26 cellular contexts compared by ENCODE assay signal in genomic region chr1:194167956-194168355, GRCh38.
"Had no signal": no experiment of that assay in that cellular context is flagged by ENCODE, and none has a peak within 500 bp of the region (broad histone marks: within the 10 kb centered on the region; RNA-seq: fewer than 3 reads in every experiment).

No MANE protein-coding gene starts in this region.

- H3K4me3 Mint-ChIP-seq: activated naive CD4-positive, alpha-beta T cell treated with anti-CD3 and anti-CD28 coated beads for 36 hours; activated naive CD8-positive, alpha-beta T cell treated with anti-CD3 and anti-CD28 coated beads for 36 hours; dendritic cell treated with granulocyte-macrophage colony-stimulating factor and Interleukin-4, amounts not matched to agents 40 ng/mL and 50 ng/mL, for 4 days; endodermal cell; naive B cell; nephron progenitor cell; stimulated activated memory B cell treated with anti-CD40 and anti-IgM and Interleukin-4, amounts not matched to agents 10 μg/mL and 1 μg/mL and 100 μg/mL, for 72 hours; stimulated activated naive CD8-positive, alpha-beta T cell treated with anti-CD3 and anti-CD28 coated beads, Interleukin-15, amount 100 ng/mL, for 72 hours; type B pancreatic cell had no signal

- H3K9me3 Mint-ChIP-seq: activated naive CD4-positive, alpha-beta T cell treated with anti-CD3 and anti-CD28 coated beads for 36 hours; endodermal cell; type B pancreatic cell had no signal

- DNase-seq: activated CD4-positive, alpha-beta T cell treated with anti-CD3 and anti-CD28 coated beads for 4 hours; activated CD4-positive, alpha-beta T cell treated with anti-CD3 and anti-CD28 coated beads, Interleukin-2, amount 50 U/mL, for 4 hours; activated effector memory CD4-positive, alpha-beta T cell treated with anti-CD3 and anti-CD28 coated beads, Interleukin-2, amount 50 U/mL, for 16 hours; activated naive CD4-positive, alpha-beta T cell treated with anti-CD3 and anti-CD28 coated beads for 36 hours; activated naive CD8-positive, alpha-beta T cell treated with anti-CD3 and anti-CD28 coated beads for 36 hours; caudate nucleus; endodermal cell; left ventricle myocardium inferior; naive B cell; nephron progenitor cell; psoas muscle; stimulated activated CD4-positive, alpha-beta T cell treated with anti-CD3 and anti-CD28 coated beads, Interleukin-1b, Interleukin-23, amount 100 ng/mL, for 48 hours; stimulated activated CD4-positive, alpha-beta T cell treated with anti-CD3 and anti-CD28 coated beads, Interleukin-4, amount 100 ng/mL, for 4 hours; stimulated activated CD8-positive, alpha-beta memory T cell treated with anti-CD3 and anti-CD28 coated beads, Interleukin-4, amount 100 ng/mL, for 48 hours; stimulated activated naive CD8-positive, alpha-beta T cell treated with anti-CD3 and anti-CD28 coated beads, Interleukin-15, amount 100 ng/mL, for 72 hours; substantia nigra; uterus had no signal

- H3K36me3 Mint-ChIP-seq: activated naive CD8-positive, alpha-beta T cell treated with anti-CD3 and anti-CD28 coated beads for 36 hours; naive B cell; stimulated activated memory B cell treated with anti-CD40 and anti-IgM and Interleukin-4, amounts not matched to agents 10 μg/mL and 1 μg/mL and 100 μg/mL, for 72 hours; type B pancreatic cell had no signal

- H3K27me3 Mint-ChIP-seq: activated naive CD8-positive, alpha-beta T cell treated with anti-CD3 and anti-CD28 coated beads for 36 hours; dendritic cell treated with granulocyte-macrophage colony-stimulating factor and Interleukin-4, amounts not matched to agents 40 ng/mL and 50 ng/mL, for 4 days; stimulated activated memory B cell treated with anti-CD40 and anti-IgM and Interleukin-4, amounts not matched to agents 10 μg/mL and 1 μg/mL and 100 μg/mL, for 72 hours; stimulated activated naive CD8-positive, alpha-beta T cell treated with anti-CD3 and anti-CD28 coated beads, Interleukin-15, amount 100 ng/mL, for 72 hours; type B pancreatic cell had no signal

- H3K4me1 Mint-ChIP-seq: activated naive CD8-positive, alpha-beta T cell treated with anti-CD3 and anti-CD28 coated beads for 36 hours; endodermal cell; naive B cell; nephron progenitor cell; stimulated activated memory B cell treated with anti-CD40 and anti-IgM and Interleukin-4, amounts not matched to agents 10 μg/mL and 1 μg/mL and 100 μg/mL, for 72 hours; stimulated activated naive CD8-positive, alpha-beta T cell treated with anti-CD3 and anti-CD28 coated beads, Interleukin-15, amount 100 ng/mL, for 72 hours had no signal

- ATAC-seq: esophagus mucosa; psoas muscle; stimulated activated memory B cell treated with anti-CD40 and anti-IgM and Interleukin-4, amounts not matched to agents 10 μg/mL and 1 μg/mL and 100 μg/mL, for 72 hours; stimulated activated naive CD8-positive, alpha-beta T cell treated with anti-CD3 and anti-CD28 coated beads, Interleukin-15, amount 100 ng/mL, for 72 hours had no signal

- H3K27ac Mint-ChIP-seq: activated naive CD4-positive, alpha-beta T cell treated with anti-CD3 and anti-CD28 coated beads for 36 hours; activated naive CD8-positive, alpha-beta T cell treated with anti-CD3 and anti-CD28 coated beads for 36 hours; dendritic cell treated with granulocyte-macrophage colony-stimulating factor and Interleukin-4, amounts not matched to agents 40 ng/mL and 50 ng/mL, for 4 days; endodermal cell; nephron progenitor cell; stimulated activated memory B cell treated with anti-CD40 and anti-IgM and Interleukin-4, amounts not matched to agents 10 μg/mL and 1 μg/mL and 100 μg/mL, for 72 hours; stimulated activated naive CD8-positive, alpha-beta T cell treated with anti-CD3 and anti-CD28 coated beads, Interleukin-15, amount 100 ng/mL, for 72 hours; type B pancreatic cell had no signal

- H3K27me3 ChIP-seq: ascending aorta, right atrium auricular region, uterus had no signal

- H3K4me3 ChIP-seq: ascending aorta, left ventricle myocardium inferior, psoas muscle, right atrium auricular region, smooth muscle cell, uterus had no signal

- H3K27ac ChIP-seq: ascending aorta, left ventricle myocardium inferior, parathyroid adenoma, psoas muscle, right atrium auricular region, uterus, VCaP had no signal

- H3K36me3 ChIP-seq: ascending aorta, left ventricle myocardium inferior, right atrium auricular region, uterus had no signal
